1 cellular context compared by ENCODE assay signal in the genomic region with DNA sequence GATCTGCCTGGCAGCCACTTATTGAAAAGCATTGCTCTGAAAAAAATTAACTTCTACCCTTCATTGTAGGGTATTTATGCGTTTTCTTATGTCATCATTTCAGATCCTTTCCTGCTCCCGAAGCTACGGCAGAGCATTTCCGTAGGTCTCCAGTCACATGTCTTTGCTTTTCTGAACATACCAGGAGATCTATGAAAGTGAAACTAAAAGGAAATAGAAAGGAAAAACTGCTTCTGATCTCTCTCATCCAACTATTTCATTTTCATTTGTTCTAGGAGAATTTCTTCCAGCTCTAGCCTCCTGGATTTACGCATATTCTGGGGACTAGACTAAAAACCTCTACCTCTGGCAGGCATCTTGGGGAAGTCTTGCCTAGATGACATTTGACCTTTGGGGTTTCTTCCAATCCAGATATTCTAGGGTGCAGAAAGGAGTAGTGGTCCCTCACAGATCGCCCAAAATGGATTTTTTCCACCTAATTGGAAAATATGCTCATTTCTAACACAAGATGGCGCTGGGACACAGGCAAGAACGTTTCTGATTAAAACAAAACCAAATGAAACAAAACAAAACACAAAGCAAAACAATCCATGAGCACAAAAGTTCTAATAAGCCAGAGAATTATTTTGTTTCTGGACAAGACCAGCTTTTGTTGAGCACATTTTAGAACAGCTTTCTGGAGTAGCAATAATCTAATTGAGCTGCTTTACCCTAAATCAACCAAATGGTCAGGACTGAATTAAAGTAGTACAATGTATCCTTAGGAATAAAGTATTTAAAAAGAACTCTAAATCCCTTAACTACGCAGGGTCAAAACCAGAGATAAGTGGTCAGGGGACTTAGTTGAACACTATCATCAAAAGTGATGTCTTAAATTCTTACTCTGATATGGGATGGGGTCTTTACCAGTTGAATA.
TF ChIP-seq lines count a peak whose summit lies in the region.

No MANE protein-coding gene starts in this region.

TF ChIP-seq in liver, 16 proteins besides CTCF, POLR2A, EP300 and RAD21 (continued from another document):
- TF ChIP-seq, protein P1, sequence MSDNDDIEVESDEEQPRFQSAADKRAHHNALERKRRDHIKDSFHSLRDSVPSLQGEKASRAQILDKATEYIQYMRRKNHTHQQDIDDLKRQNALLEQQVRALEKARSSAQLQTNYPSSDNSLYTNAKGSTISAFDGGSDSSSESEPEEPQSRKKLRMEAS (IDR thresholded peaks at IDR 0.05): no peak
